27 cellular contexts compared by ENCODE assay signal in genomic region chr17:37064956-37065355, GRCh38.
"Had no signal": no experiment of that assay in that cellular context is flagged by ENCODE, and none has a peak within 500 bp of the region (broad histone marks: within the 10 kb centered on the region; RNA-seq: fewer than 3 reads in every experiment).

No MANE protein-coding gene starts in this region.

- H3K4me3 Mint-ChIP-seq: effector memory CD8-positive, alpha-beta T cell; naive thymus-derived CD4-positive, alpha-beta T cell; nephron; stimulated activated memory B cell treated with anti-CD40 and anti-IgM and Interleukin-4, amounts not matched to agents 10 μg/mL and 1 μg/mL and 100 μg/mL, for 72 hours; stimulated activated naive CD8-positive, alpha-beta T cell treated with anti-CD3 and anti-CD28 coated beads, Interleukin-15, Interleukin-2, amounts not matched to agents 100 ng/mL and 50 ng/mL, for 24 hours had no signal

- H3K36me3 Mint-ChIP-seq: naive thymus-derived CD4-positive, alpha-beta T cell; stimulated activated memory B cell treated with anti-CD40 and anti-IgM and Interleukin-4, amounts not matched to agents 10 μg/mL and 1 μg/mL and 100 μg/mL, for 72 hours had no signal

- H3K4me1 ChIP-seq: heart right ventricle, left lung, sigmoid colon, upper lobe of right lung had no signal

- H3K27ac ChIP-seq: esophagus squamous epithelium, heart right ventricle, left lung, ovary, psoas muscle, sigmoid colon, thoracic aorta, tibial nerve, upper lobe of right lung, vagina had no signal

- H3K4me1 Mint-ChIP-seq: naive thymus-derived CD4-positive, alpha-beta T cell; stimulated activated memory B cell treated with anti-CD40 and anti-IgM and Interleukin-4, amounts not matched to agents 10 μg/mL and 1 μg/mL and 100 μg/mL, for 72 hours had no signal

- H3K4me3 ChIP-seq: esophagus squamous epithelium, heart right ventricle, left lung, ovary, psoas muscle, sigmoid colon, thoracic aorta, tibial nerve, upper lobe of right lung, vagina had no signal

- DNase-seq: cortex of kidney; effector memory CD8-positive, alpha-beta T cell; erythroblast; esophagus squamous epithelium; foreskin melanocyte; glutamatergic neuron; heart right ventricle; hippocampal formation; kidney; left lung; mesendoderm; midbrain; naive thymus-derived CD4-positive, alpha-beta T cell; occipital lobe; ovary; psoas muscle; right cardiac atrium; sigmoid colon; stimulated activated CD4-positive, alpha-beta T cell treated with anti-CD3 and anti-CD28 coated beads, Interleukin-2, amount 100 ng/mL, for 24 hours; stimulated activated CD4-positive, alpha-beta T cell treated with anti-CD3 and anti-CD28 coated beads, Interleukin-4, amount 100 ng/mL, for 24 hours; upper lobe of right lung had no signal

- H3K27me3 Mint-ChIP-seq: stimulated activated naive CD8-positive, alpha-beta T cell treated with anti-CD3 and anti-CD28 coated beads, Interleukin-15, Interleukin-2, amounts not matched to agents 100 ng/mL and 50 ng/mL, for 24 hours had no signal

- ATAC-seq: effector memory CD8-positive, alpha-beta T cell; heart right ventricle; left lung; naive thymus-derived CD4-positive, alpha-beta T cell; psoas muscle; right cardiac atrium; stimulated activated memory B cell treated with anti-CD40 and anti-IgM and Interleukin-4, amounts not matched to agents 10 μg/mL and 1 μg/mL and 100 μg/mL, for 72 hours had no signal

- H3K27me3 ChIP-seq: ovary, vagina had no signal

- H3K36me3 ChIP-seq: esophagus squamous epithelium, heart right ventricle, left lung, ovary, sigmoid colon, thoracic aorta, tibial nerve, upper lobe of right lung, vagina had no signal

- H3K9me3 Mint-ChIP-seq: effector memory CD8-positive, alpha-beta T cell; naive thymus-derived CD4-positive, alpha-beta T cell; nephron; stimulated activated memory B cell treated with anti-CD40 and anti-IgM and Interleukin-4, amounts not matched to agents 10 μg/mL and 1 μg/mL and 100 μg/mL, for 72 hours; stimulated activated naive CD8-positive, alpha-beta T cell treated with anti-CD3 and anti-CD28 coated beads, Interleukin-15, Interleukin-2, amounts not matched to agents 100 ng/mL and 50 ng/mL, for 24 hours had no signal

- H3K27ac Mint-ChIP-seq: effector memory CD8-positive, alpha-beta T cell; naive thymus-derived CD4-positive, alpha-beta T cell; stimulated activated memory B cell treated with anti-CD40 and anti-IgM and Interleukin-4, amounts not matched to agents 10 μg/mL and 1 μg/mL and 100 μg/mL, for 72 hours; stimulated activated naive CD8-positive, alpha-beta T cell treated with anti-CD3 and anti-CD28 coated beads, Interleukin-15, Interleukin-2, amounts not matched to agents 100 ng/mL and 50 ng/mL, for 24 hours had no signal

- H3K9me3 ChIP-seq: esophagus squamous epithelium, left lung, ovary, psoas muscle, sigmoid colon, thoracic aorta, tibial nerve, upper lobe of right lung, vagina had no signal
